ENCODE assay signal across 12 cellular contexts in the genomic region with DNA sequence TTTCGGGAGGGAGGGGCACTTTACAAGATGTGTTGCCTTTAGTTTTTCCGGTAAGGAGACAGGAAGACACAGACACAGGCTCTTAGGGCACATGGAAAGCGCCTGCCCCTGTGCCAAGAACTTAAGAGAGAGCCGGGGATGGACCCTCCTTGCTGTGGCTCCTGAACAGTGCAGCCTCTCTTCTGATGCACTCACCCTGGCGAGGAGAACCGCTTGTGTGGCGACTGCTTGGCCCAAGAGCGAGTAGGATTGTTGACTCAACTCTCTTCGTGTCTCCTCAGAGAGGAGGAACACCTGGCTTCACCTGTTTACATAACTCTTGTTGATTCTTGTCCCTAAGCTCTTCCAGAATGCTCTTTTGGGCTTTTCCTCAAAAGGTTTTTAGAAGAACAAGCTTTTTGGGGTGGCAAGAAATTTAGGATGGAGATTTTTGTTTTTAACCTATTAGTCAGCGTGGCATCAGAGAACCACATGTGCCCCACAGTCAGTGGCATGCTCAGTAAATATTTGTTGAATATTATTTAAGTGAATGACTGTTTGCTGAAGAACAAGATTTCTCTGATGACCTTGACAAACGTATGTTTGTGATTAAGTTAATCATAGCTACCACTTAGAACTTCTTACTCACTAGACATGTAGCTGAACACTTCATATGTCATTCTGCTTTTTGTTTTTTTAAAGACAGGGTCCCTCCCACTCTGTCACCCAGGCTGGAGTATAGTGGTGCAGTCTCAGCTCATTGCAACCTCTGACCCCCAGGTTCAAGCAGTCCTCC.
DNase-seq lines count a peak whose midpoint lies in the region; ATAC-seq and TF ChIP-seq lines count a peak whose summit lies in the region.
"Had no signal": no experiment of that assay in that cellular context is flagged by ENCODE, and none has a peak within 500 bp of the region (broad histone marks: within the 10 kb centered on the region; RNA-seq: fewer than 3 reads in every experiment).

No MANE protein-coding gene starts in this region.

- intact Hi-C loops in colonic mucosa (cut with DNase I) = no loop called here

- no peaks in the 10 kb centered on the region for H3K9me3 ChIP-seq in colonic mucosa

- H3K4me1 ChIP-seq in colonic mucosa = peaks cover 11% of the 10 kb centered on the region

- no peaks in the 10 kb centered on the region for H3K36me3 Mint-ChIP-seq in activated naive CD4-positive, alpha-beta T cell treated with anti-CD3 and anti-CD28 coated beads, Interleukin-2, amount 50 U/mL, for 72 hours

- DNase-seq in DMS79 treated with DMSO at 0.1 percent for 48 hours (lab: John Stamatoyannopoulos, UW) = peak; percentile 92
- peak; percentile 85 for DNase-seq in NCI-H510A (lab: John Stamatoyannopoulos, UW)
- DNase-seq in colonic mucosa = peak; percentile 55
- DNase-seq in pons (ENCODE audit: low spot score) = peak; percentile 42
- DNase-seq in cerebellar cortex (ENCODE audit: low spot score) = no peak
- DNase-seq in omental fat pad (ENCODE audit: low spot score) = no peak
- DNase-seq in EL = no peak
- DNase-seq in activated naive CD4-positive, alpha-beta T cell treated with anti-CD3 and anti-CD28 coated beads, Interleukin-2, amount 50 U/mL, for 72 hours (ENCODE audit: low spot score in 2 of 2) = no peak
- DNase-seq: activated effector memory CD4-positive, alpha-beta T cell treated with Interleukin-2 at 50 U/mL for 16 hours; CD8-positive, alpha-beta memory T cell; effector CD4-positive, alpha-beta T cell; SIG-M5 had no signal

- H3K4me3 ChIP-seq in colonic mucosa = no peak overlapping the region

- no peaks in the 10 kb centered on the region for H3K9me3 Mint-ChIP-seq in activated naive CD4-positive, alpha-beta T cell treated with anti-CD3 and anti-CD28 coated beads, Interleukin-2, amount 50 U/mL, for 72 hours
- H3K9me3 Mint-ChIP-seq: CD8-positive, alpha-beta memory T cell had no signal

- no peak overlapping the region for H3K27ac Mint-ChIP-seq in activated naive CD4-positive, alpha-beta T cell treated with anti-CD3 and anti-CD28 coated beads, Interleukin-2, amount 50 U/mL, for 72 hours

- ATAC-seq in omental fat pad (ENCODE audit: low FRiP score) = no peak
- ATAC-seq in activated naive CD4-positive, alpha-beta T cell treated with anti-CD3 and anti-CD28 coated beads, Interleukin-2, amount 50 U/mL, for 72 hours = no peak

- H3K36me3 ChIP-seq in colonic mucosa = no peaks in the 10 kb centered on the region

- peak overlapping the region; percentile 44 for H3K27ac ChIP-seq in colonic mucosa

- H3K27me3 ChIP-seq in colonic mucosa = no peaks in the 10 kb centered on the region

- no peak for TF ChIP-seq CTCF in colonic mucosa (IDR thresholded peaks at IDR 0.05)
- no peak for TF ChIP-seq CTCF in omental fat pad (IDR thresholded peaks at IDR 0.05)

- H3K9ac ChIP-seq in colonic mucosa (ENCODE audit: low read depth in 2 of 2, low read length in 2 of 2) = peak overlapping the region in 1 of 2 donors; percentile 17

Comparison
In these comparisons a context has a peak if more than half of its experiments do, and no peak if none do; other contexts are left out.
1. DNase-seq: peak in DMS79 treated with DMSO at 0.1 percent for 48 hours (single experiment), NCI-H510A (single experiment), colonic mucosa (single experiment) and pons (single experiment); none in cerebellar cortex (single experiment), omental fat pad (single experiment), EL (single experiment) and activated naive CD4-positive, alpha-beta T cell treated with anti-CD3 and anti-CD28 coated beads, Interleukin-2, amount 50 U/mL, for 72 hours (0 of 2).